Comparison of ENCODE assay signal across 17 cellular contexts in the genomic region with DNA sequence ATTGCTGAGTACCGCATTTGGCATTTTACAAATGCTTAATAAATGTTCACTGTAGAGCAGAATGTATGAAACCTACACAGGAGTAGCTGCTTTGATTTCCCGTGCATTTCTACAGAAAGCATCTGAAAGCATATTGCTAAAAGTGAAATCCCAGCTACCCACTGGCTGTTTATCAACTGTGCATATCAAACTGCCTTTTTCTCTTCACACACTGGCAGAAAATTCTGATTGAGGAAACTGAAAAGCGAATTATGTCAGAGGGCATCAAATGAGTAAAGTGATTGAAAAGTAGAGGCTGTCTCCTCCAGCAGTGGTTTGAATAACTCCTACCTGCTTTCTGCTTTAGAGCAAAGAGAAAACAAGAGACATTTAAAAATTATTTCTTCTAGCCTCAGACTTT.
"Had no signal": no experiment of that assay in that cellular context is flagged by ENCODE, and none has a peak within 500 bp of the region (broad histone marks: within the 10 kb centered on the region; RNA-seq: fewer than 3 reads in every experiment).

No MANE protein-coding gene starts in this region.

- H3K27ac ChIP-seq: cardiac muscle cell, ovary, right lobe of liver, SJSA1, thyroid gland, VCaP had no signal

- H3K4me3 ChIP-seq: cardiac muscle cell, ovary, right lobe of liver, SJSA1, thyroid gland had no signal

- H3K9me3 Mint-ChIP-seq: activated CD4-positive, alpha-beta memory T cell treated with anti-CD3 and anti-CD28 coated beads for 36 hours; activated naive CD4-positive, alpha-beta T cell treated with anti-CD3 and anti-CD28 coated beads, Interleukin-2, amount 50 U/mL, for 24 hours; naive thymus-derived CD8-positive, alpha-beta T cell; T-helper 1 cell treated with Interleukin-12 subunit alpha and Interleukin-12 subunit beta and Interleukin-4 antibody, amounts not matched to agents 30 μg/mL and 1 μg/mL, for 36 hours had no signal

- H3K4me1 ChIP-seq: right lobe of liver, SJSA1, thyroid gland had no signal

- DNase-seq: activated CD4-positive, alpha-beta T cell treated with anti-CD3 and anti-CD28 coated beads for 4 hours; amniotic stem cell; mesendoderm; naive thymus-derived CD8-positive, alpha-beta T cell; ovary; right lobe of liver; small intestine; stimulated activated CD4-positive, alpha-beta T cell treated with anti-CD3 and anti-CD28 coated beads, Interleukin-15, amount 100 ng/mL, for 24 hours; stimulated activated CD4-positive, alpha-beta T cell treated with anti-CD3 and anti-CD28 coated beads, Interleukin-2, amount 100 ng/mL, for 48 hours; thyroid gland had no signal

- H3K4me3 Mint-ChIP-seq: activated CD4-positive, alpha-beta memory T cell treated with anti-CD3 and anti-CD28 coated beads for 36 hours; naive thymus-derived CD8-positive, alpha-beta T cell; stimulated activated memory B cell treated with anti-CD40 and anti-IgM and Interleukin-4, amounts not matched to agents 10 μg/mL and 1 μg/mL and 100 μg/mL, for 72 hours; T-helper 1 cell treated with Interleukin-12 subunit alpha and Interleukin-12 subunit beta and Interleukin-4 antibody, amounts not matched to agents 30 μg/mL and 1 μg/mL, for 36 hours had no signal

- ATAC-seq: naive thymus-derived CD8-positive, alpha-beta T cell; right lobe of liver; stimulated activated memory B cell treated with anti-CD40 and anti-IgM and Interleukin-4, amounts not matched to agents 10 μg/mL and 1 μg/mL and 100 μg/mL, for 72 hours had no signal

- H3K27me3 ChIP-seq: cardiac muscle cell, ovary, right lobe of liver, SJSA1, thyroid gland had no signal

- H3K27ac Mint-ChIP-seq: T-helper 1 cell treated with Interleukin-12 subunit alpha and Interleukin-12 subunit beta and Interleukin-4 antibody, amounts not matched to agents 30 μg/mL and 1 μg/mL, for 36 hours had no signal

- H3K36me3 Mint-ChIP-seq: naive thymus-derived CD8-positive, alpha-beta T cell had no signal

- H3K9me3 ChIP-seq: ovary, right lobe of liver, SJSA1, thyroid gland had no signal

- H3K36me3 ChIP-seq: cardiac muscle cell, ovary, right lobe of liver, SJSA1, thyroid gland had no signal

- H3K27me3 Mint-ChIP-seq: activated CD4-positive, alpha-beta memory T cell treated with anti-CD3 and anti-CD28 coated beads for 36 hours; activated naive CD4-positive, alpha-beta T cell treated with anti-CD3 and anti-CD28 coated beads, Interleukin-2, amount 50 U/mL, for 24 hours; naive thymus-derived CD8-positive, alpha-beta T cell; stimulated activated memory B cell treated with anti-CD40 and anti-IgM and Interleukin-4, amounts not matched to agents 10 μg/mL and 1 μg/mL and 100 μg/mL, for 72 hours had no signal
